In genomic region chr2:239227111-239227581, GRCh38 we compare ENCODE assay signal across 10 cellular contexts.
A peak's percentile ranks its signal among the peaks of the same experiment; 100 is the strongest.
DNase-seq lines count a peak whose midpoint lies in the region; ATAC-seq and TF ChIP-seq lines count a peak whose summit lies in the region.
"Had no signal": no experiment of that assay in that cellular context is flagged by ENCODE, and none has a peak within 500 bp of the region (broad histone marks: within the 10 kb centered on the region; RNA-seq: fewer than 3 reads in every experiment).

No MANE protein-coding gene starts in this region.

- no peaks in the 10 kb centered on the region for H3K9me3 ChIP-seq in endodermal cell (ENCODE audit: control insufficient read depth, low read length)
- no peaks in the 10 kb centered on the region for H3K9me3 ChIP-seq in naive thymus-derived CD4-positive, alpha-beta T cell (ENCODE audit: control insufficient read depth in 2 of 3, low read length in 3 of 3)
- H3K9me3 ChIP-seq in tibial artery = no peaks in the 10 kb centered on the region
- H3K9me3 ChIP-seq: SK-N-SH had no signal

- H3K27ac ChIP-seq in endodermal cell (ENCODE audit: low read depth, low read length) (no peak overlapping the region), tibial artery (peak overlapping the region; percentile 81 to 89)
- H3K27ac ChIP-seq in naive thymus-derived CD4-positive, alpha-beta T cell (ENCODE audit: low read depth, low read length) = peak overlapping the region; percentile 71

- in situ Hi-C loops in SK-MEL-5 (cut with HindIII; ENCODE audit: low pct_unique_long_range_greater_than_20kb, low sequenced_read_pairs) = no loop called here

- no peak overlapping the region for H3K4me3 Mint-ChIP-seq in endodermal cell
- H3K4me3 Mint-ChIP-seq in naive thymus-derived CD4-positive, alpha-beta T cell = peak overlapping the region in 2 of 10 donors; percentile 70 to 75
- H3K4me3 Mint-ChIP-seq: activated CD4-positive, alpha-beta T cell treated with anti-CD3 and anti-CD28 coated beads, Interleukin-2, amount 10 ng/mL, durations not matched to agents 7 days and 5 days had no signal

- no peaks in the 10 kb centered on the region for H3K27me3 Mint-ChIP-seq in endodermal cell (ENCODE audit: insufficient read depth)
- H3K27me3 Mint-ChIP-seq in naive thymus-derived CD4-positive, alpha-beta T cell = no peaks in the 10 kb centered on the region
- H3K27me3 Mint-ChIP-seq: activated CD4-positive, alpha-beta T cell treated with anti-CD3 and anti-CD28 coated beads, Interleukin-2, amount 10 ng/mL, durations not matched to agents 7 days and 5 days had no signal

- no peaks in the 10 kb centered on the region for H3K27me3 ChIP-seq in endodermal cell (ENCODE audit: control insufficient read depth, insufficient read depth, low read length, poor library complexity, severe bottlenecking)
- H3K27me3 ChIP-seq in naive thymus-derived CD4-positive, alpha-beta T cell (ENCODE audit: control insufficient read depth in 2 of 2, insufficient read depth in 2 of 2, low read length in 2 of 2) = no peaks in the 10 kb centered on the region
- no peaks in the 10 kb centered on the region for H3K27me3 ChIP-seq in tibial artery

- H3K36me3 ChIP-seq in endodermal cell (ENCODE audit: control insufficient read depth, insufficient read depth, low read length) (no peaks in the 10 kb centered on the region), tibial artery (no peaks in the 10 kb centered on the region)
- H3K36me3 ChIP-seq in naive thymus-derived CD4-positive, alpha-beta T cell (ENCODE audit: control insufficient read depth in 2 of 3, insufficient read depth in 3 of 3, low read length in 3 of 3) = no peaks in the 10 kb centered on the region

- DNase-seq in SK-MEL-5 (ENCODE audit: low read depth, low spot score) (peak; percentile 61), endodermal cell (no peak), tibial artery (peak in 1 of 2 donors; percentile 66), NAMALWA (ENCODE audit: low spot score) (no peak), NK-92 (lab: John Stamatoyannopoulos, UW; ENCODE audit: unreplicated experiment) (no peak)
- DNase-seq in naive thymus-derived CD4-positive, alpha-beta T cell = no peak
- DNase-seq: activated CD4-positive, alpha-beta T cell treated with anti-CD3 and anti-CD28 coated beads, Interleukin-2, amount 10 ng/mL, durations not matched to agents 7 days and 5 days; Kasumi-1 had no signal

- H3K36me3 Mint-ChIP-seq in endodermal cell (ENCODE audit: low read depth) = no peaks in the 10 kb centered on the region
- H3K36me3 Mint-ChIP-seq in naive thymus-derived CD4-positive, alpha-beta T cell = peaks cover 0 to 4% (median 0%) of the 10 kb centered on the region in 5 donors

- intact Hi-C loops in naive thymus-derived CD4-positive, alpha-beta T cell (cut with micrococcal nuclease) = no loop called here
- intact Hi-C loops in tibial artery (cut with DNase I; ENCODE audit: low total_unique reads) = loop anchor here (5.0 kb wide), 2 partner anchors 40 to 170 kb away; no protein-coding TSS in a partner anchor

- 92 to 97% methylated on average over 7 to 10 of the region's 10 CpGs for WGBS in endodermal cell (ENCODE audit: insufficient coverage in 1 of 2, insufficient read length in 1 of 2), 2 experiments

- peaks cover 19% of the 10 kb centered on the region for H3K4me1 Mint-ChIP-seq in endodermal cell
- H3K4me1 Mint-ChIP-seq in naive thymus-derived CD4-positive, alpha-beta T cell = peaks cover 64 to 94% (median 87%) of the 10 kb centered on the region in 7 donors

- ATAC-seq in naive thymus-derived CD4-positive, alpha-beta T cell = no peak
- no peak for ATAC-seq in HG03095 (IDR thresholded peaks at IDR 0.05; ENCODE audit: unreplicated experiment)

- TF ChIP-seq CTCF in endodermal cell (conservative IDR thresholded peaks at IDR 0.05) (no peak), tibial artery (IDR thresholded peaks at IDR 0.05) (no peak)

- CTCF ChIA-PET in naive thymus-derived CD4-positive, alpha-beta T cell (lab: Charles Lee) = no interaction called here

- H3K4me1 ChIP-seq in endodermal cell (ENCODE audit: control insufficient read depth, insufficient read depth, low read length) (peaks cover 5% of the 10 kb centered on the region), tibial artery (peaks cover 0 to 56% (median 50%) of the 10 kb centered on the region in 4 donors)
- H3K4me1 ChIP-seq in naive thymus-derived CD4-positive, alpha-beta T cell (ENCODE audit: control insufficient read depth in 2 of 2, insufficient read depth in 2 of 2, low read length in 2 of 2) = peaks cover 11 to 59% of the 10 kb centered on the region in 2 donors

- H3K9ac ChIP-seq in endodermal cell (ENCODE audit: extremely low read depth, low read length, poor library complexity, severe bottlenecking) = no peak overlapping the region
- H3K9ac ChIP-seq: SK-N-SH had no signal

- POLR2A ChIA-PET in naive thymus-derived CD4-positive, alpha-beta T cell (lab: Charles Lee) = interaction anchor here (1.2 to 2.6 kb wide), 2 partner anchors 26 to 36 kb away, joined by 4 to 6 read pairs; no protein-coding TSS in a partner anchor

- peak overlapping the region; percentile 56 for H3K27ac Mint-ChIP-seq in endodermal cell
- H3K27ac Mint-ChIP-seq in naive thymus-derived CD4-positive, alpha-beta T cell = peak overlapping the region in 7 of 9 donors; percentile 56 to 95 (median 78)

- no peaks in the 10 kb centered on the region for H3K9me3 Mint-ChIP-seq in endodermal cell
- peaks cover 0 to 2% (median 0%) of the 10 kb centered on the region in 11 donors for H3K9me3 Mint-ChIP-seq in naive thymus-derived CD4-positive, alpha-beta T cell
- H3K9me3 Mint-ChIP-seq: activated CD4-positive, alpha-beta T cell treated with anti-CD3 and anti-CD28 coated beads, Interleukin-2, amount 10 ng/mL, durations not matched to agents 7 days and 5 days had no signal

- H3K4me3 ChIP-seq in endodermal cell (ENCODE audit: low read length) (no peak overlapping the region), tibial artery (no peak overlapping the region)
- H3K4me3 ChIP-seq in naive thymus-derived CD4-positive, alpha-beta T cell (ENCODE audit: low read length) = no peak overlapping the region
